In genomic region chr5:168714046-168714445, GRCh38 we compare ENCODE assay signal across 14 cellular contexts.
DNase-seq lines count a peak whose midpoint lies in the region; ATAC-seq, FAIRE-seq and TF ChIP-seq lines count a peak whose summit lies in the region.
"Had no signal": no experiment of that assay in that cellular context is flagged by ENCODE, and none has a peak within 500 bp of the region (broad histone marks: within the 10 kb centered on the region; RNA-seq: fewer than 3 reads in every experiment).

No MANE protein-coding gene starts in this region.

- ATAC-seq in GM19351 (IDR thresholded peaks at IDR 0.05; ENCODE audit: unreplicated experiment) (peak; percentile 79), gastroesophageal sphincter (no peak)
- ATAC-seq: effector memory CD8-positive, alpha-beta T cell; stimulated activated memory B cell treated with anti-CD40 and anti-IgM and Interleukin-4, amounts not matched to agents 10 μg/mL and 1 μg/mL and 100 μg/mL, for 72 hours had no signal

- H3K36me3 ChIP-seq in Karpas-422 (ENCODE audit: insufficient read depth, low read length): no peaks in the 10 kb centered on the region
- peaks cover 0 to 22% of the 10 kb centered on the region in 2 donors for H3K36me3 ChIP-seq in gastroesophageal sphincter
- H3K36me3 ChIP-seq: BLaER1 treated with 17β-estradiol and CSF1 and Interleukin-3, amounts not matched to agents 10 nM and 100 nM had no signal

- TF ChIP-seq CTCF in fibroblast of mammary gland (conservative IDR thresholded peaks at IDR 0.05; ENCODE audit: control insufficient read depth, insufficient read depth, low read depth, low read length): no peak
- TF ChIP-seq CTCF in gastroesophageal sphincter (IDR thresholded peaks at IDR 0.05): no peak

- H3K9me3 ChIP-seq in Karpas-422 (ENCODE audit: low read length): no peaks in the 10 kb centered on the region
- H3K9me3 ChIP-seq in gastroesophageal sphincter: no peaks in the 10 kb centered on the region
- H3K9me3 ChIP-seq: BLaER1 treated with 17β-estradiol and CSF1 and Interleukin-3, amounts not matched to agents 10 nM and 100 nM had no signal

- no peaks in the 10 kb centered on the region for H3K79me2 ChIP-seq in Karpas-422 (ENCODE audit: low read length)
- H3K79me2 ChIP-seq: hepatocyte had no signal

- 31 to 55% methylated on average over 2 to 3 of the region's 4 CpGs for WGBS in gastroesophageal sphincter (ENCODE audit: low coverage in 1 of 2), 2 donors

- no peaks in the 10 kb centered on the region for H3K9me2 ChIP-seq in Karpas-422 (replicated peaks; ENCODE audit: insufficient read depth, low read length)

- no peak overlapping the region for H2AFZ ChIP-seq in Karpas-422 (ENCODE audit: low read length)
- H2AFZ ChIP-seq: hepatocyte had no signal

- H3K27me3 ChIP-seq in Karpas-422 (ENCODE audit: low read length) (no peaks in the 10 kb centered on the region), gastroesophageal sphincter (no peaks in the 10 kb centered on the region)
- H3K27me3 ChIP-seq: BLaER1 treated with 17β-estradiol and CSF1 and Interleukin-3, amounts not matched to agents 10 nM and 100 nM; hepatocyte had no signal

- TF ChIP-seq POLR2A in gastroesophageal sphincter (IDR thresholded peaks at IDR 0.05): no peak

- H4K20me1 ChIP-seq in Karpas-422 (ENCODE audit: insufficient read depth, low read depth, low read length): no peaks in the 10 kb centered on the region
- H4K20me1 ChIP-seq: BLaER1 treated with 17β-estradiol and CSF1 and Interleukin-3, amounts not matched to agents 10 nM and 100 nM had no signal

- no peak for TF ChIP-seq EP300 in gastroesophageal sphincter (IDR thresholded peaks at IDR 0.05)

- DNase-seq in AG08395 (ENCODE audit: low spot score) (peak; percentile 20), Karpas-422 (peak; percentile 63), fibroblast of mammary gland (ENCODE audit: low read depth) (peak; percentile 33), urothelium cell line (ENCODE audit: low spot score) (no peak), NCI-H1436 (lab: John Stamatoyannopoulos, UW) (no peak)
- no peak for DNase-seq in activated effector memory CD4-positive, alpha-beta T cell treated with anti-CD3 and anti-CD28 coated beads, Interleukin-2, amount 50 U/mL, for 16 hours
- DNase-seq: activated naive CD8-positive, alpha-beta T cell treated with anti-CD3 and anti-CD28 coated beads for 36 hours; effector memory CD8-positive, alpha-beta T cell; occipital lobe had no signal

- H3K4me1 ChIP-seq in Karpas-422 (ENCODE audit: low read length) (peaks cover 28% of the 10 kb centered on the region), gastroesophageal sphincter (no peaks in the 10 kb centered on the region)

- H3K4me3 ChIP-seq in Karpas-422 (ENCODE audit: low read length) (no peak overlapping the region), fibroblast of mammary gland (ENCODE audit: control insufficient read depth, low read depth, low read length) (no peak overlapping the region), gastroesophageal sphincter (no peak overlapping the region)
- H3K4me3 ChIP-seq: BLaER1 treated with 17β-estradiol and CSF1 and Interleukin-3, amounts not matched to agents 10 nM and 100 nM; hepatocyte had no signal

- H3K27ac ChIP-seq in Karpas-422 (ENCODE audit: low read length) (no peak overlapping the region), gastroesophageal sphincter (no peak overlapping the region)
- H3K27ac ChIP-seq: BLaER1 treated with 17β-estradiol and CSF1 and Interleukin-3, amounts not matched to agents 10 nM and 100 nM; hepatocyte had no signal

- H3K4me2 ChIP-seq in Karpas-422 (ENCODE audit: low read depth, low read length, poor library complexity, severe bottlenecking): peak overlapping the region; percentile 36
- H3K4me2 ChIP-seq: BLaER1 treated with 17β-estradiol and CSF1 and Interleukin-3, amounts not matched to agents 10 nM and 100 nM; hepatocyte had no signal

- H3K9ac ChIP-seq in Karpas-422 (ENCODE audit: low read length): no peak overlapping the region
- H3K9ac ChIP-seq: BLaER1 treated with 17β-estradiol and CSF1 and Interleukin-3, amounts not matched to agents 10 nM and 100 nM had no signal

- FAIRE-seq in urothelium cell line (lab: Jason Lieb, UNC): no peak

Comparison
In these comparisons a context has a peak if more than half of its experiments do, and no peak if none do; other contexts are left out.
1. DNase-seq: peak in AG08395 (single experiment), Karpas-422 (single experiment) and fibroblast of mammary gland (single experiment); none in urothelium cell line (single experiment), NCI-H1436 (single experiment) and activated effector memory CD4-positive, alpha-beta T cell treated with anti-CD3 and anti-CD28 coated beads, Interleukin-2, amount 50 U/mL, for 16 hours (single experiment).